ENCODE assay signal across 8 cellular contexts in genomic region chr3:39809181-39809994, GRCh38. TPM values are rescaled to one million over a fixed set of nuclear protein-coding genes. Genes with fewer than 3 reads are reported as not detected.
DNase-seq lines count a peak whose midpoint lies in the region; ATAC-seq, FAIRE-seq and TF ChIP-seq lines count a peak whose summit lies in the region.

Gene MYRIP, plus strand, starts transcription at chr3:39809609. Its CDS starts 91,208 bp downstream, at chr3:39900817.

- POLR2A ChIA-PET in A549 (lab: Yijun Ruan, JAX), result no interaction called here

- H3K4me3 ChIP-seq in A549 (peak within 1 kb of the TSS; percentile 49), parathyroid adenoma (ENCODE audit: low read depth, low read length) (peak within 1 kb of the TSS; percentile 57)

- H3K27ac ChIP-seq in A549, result 0 out of 6 replicates have a peak within 1 kb of the TSS, but pooled peaks of 1 of the 2 experiments have one; percentile 10
- peak within 1 kb of the TSS; percentile 0 for H3K27ac ChIP-seq in parathyroid adenoma

- H3K4me1 ChIP-seq in A549 (peaks cover 11% of the 10 kb centered on the region; the same call in 2 of the 3 replicates), parathyroid adenoma (no peaks in the 10 kb centered on the region)

- TF ChIP-seq POLR2A in A549 (IDR thresholded peaks at IDR 0.05; ENCODE audit: low read length), result no peak
- TF ChIP-seq POLR2A in GM12891 (IDR thresholded peaks at IDR 0.05; ENCODE audit: low read depth, low read length), result no peak

- no peak within 1 kb of the TSS for H3K27ac Mint-ChIP-seq in activated T-helper 1 cell treated with anti-CD3 and anti-CD28 coated beads, Interleukin-12 subunit alpha, Interleukin-12 subunit beta, Interleukin-2, Interleukin-4 antibody, amounts not matched to agents 30 ng/mL and 10 ng/mL and 1 ng/mL, durations not matched to agents 14 hours and 24 hours and 36 hours

- TF ChIP-seq RAD21 in A549 (conservative IDR thresholded peaks at IDR 0.05 in 1 of 2, IDR thresholded peaks at IDR 0.05 in 1 of 2), result no peak

- no peaks in the 10 kb centered on the region for H3K36me3 ChIP-seq in parathyroid adenoma (ENCODE audit: control insufficient read depth, insufficient read depth, low read length)

- CTCF ChIA-PET in A549 (lab: Yijun Ruan, JAX), result no interaction called here

- no peak for TF ChIP-seq CTCF in A549 (IDR thresholded peaks at IDR 0.05)
- TF ChIP-seq CTCF in parathyroid adenoma (IDR thresholded peaks at IDR 0.05), result no peak

- no peak for FAIRE-seq in A549 (lab: Jason Lieb, UNC)
- FAIRE-seq in GM12891 (lab: Jason Lieb, UNC), result no peak

- peak within 1 kb of the TSS; percentile 95 for H3K4me2 ChIP-seq in A549
- H3K4me2 ChIP-seq in parathyroid adenoma (ENCODE audit: low read length), result peak within 1 kb of the TSS; percentile 95

- intact Hi-C loops in activated T-helper 1 cell treated with anti-CD3 and anti-CD28 coated beads, Interleukin-12 subunit alpha, Interleukin-12 subunit beta, Interleukin-2, Interleukin-4 antibody, amounts not matched to agents 30 ng/mL and 10 ng/mL and 1 ng/mL, durations not matched to agents 14 hours and 24 hours and 36 hours (cut with micrococcal nuclease), result no loop called here
- intact Hi-C loops in left cardiac atrium (cut with DNase I), result loop anchor here in 1 of 2 donors (10.0 kb wide), 1 partner anchor 375 kb away; no protein-coding TSS in a partner anchor

- H3K9me3 Mint-ChIP-seq in activated T-helper 1 cell treated with anti-CD3 and anti-CD28 coated beads, Interleukin-12 subunit alpha, Interleukin-12 subunit beta, Interleukin-2, Interleukin-4 antibody, amounts not matched to agents 30 ng/mL and 10 ng/mL and 1 ng/mL, durations not matched to agents 14 hours and 24 hours and 36 hours, result no peaks in the 10 kb centered on the region

- peaks cover 58% of the 10 kb centered on the region for H3K27me3 Mint-ChIP-seq in activated T-helper 1 cell treated with anti-CD3 and anti-CD28 coated beads, Interleukin-12 subunit alpha, Interleukin-12 subunit beta, Interleukin-2, Interleukin-4 antibody, amounts not matched to agents 30 ng/mL and 10 ng/mL and 1 ng/mL, durations not matched to agents 14 hours and 24 hours and 36 hours (ENCODE audit: insufficient read depth)

- H3K27me3 ChIP-seq in parathyroid adenoma (ENCODE audit: control insufficient read depth, insufficient read depth, low read length), result no peaks in the 10 kb centered on the region

- H3K4me1 Mint-ChIP-seq in activated T-helper 1 cell treated with anti-CD3 and anti-CD28 coated beads, Interleukin-12 subunit alpha, Interleukin-12 subunit beta, Interleukin-2, Interleukin-4 antibody, amounts not matched to agents 30 ng/mL and 10 ng/mL and 1 ng/mL, durations not matched to agents 14 hours and 24 hours and 36 hours (ENCODE audit: low read depth), result peaks cover 5% of the 10 kb centered on the region

- peak within 1 kb of the TSS; percentile 44 for H3K9ac ChIP-seq in parathyroid adenoma

- H3K36me3 Mint-ChIP-seq in activated T-helper 1 cell treated with anti-CD3 and anti-CD28 coated beads, Interleukin-12 subunit alpha, Interleukin-12 subunit beta, Interleukin-2, Interleukin-4 antibody, amounts not matched to agents 30 ng/mL and 10 ng/mL and 1 ng/mL, durations not matched to agents 14 hours and 24 hours and 36 hours (ENCODE audit: low read depth), result no peaks in the 10 kb centered on the region

- no peaks in the 10 kb centered on the region for H3K79me2 ChIP-seq in parathyroid adenoma

- DNase-seq in A549 (ENCODE audit: low read depth in 1 of 2, low spot score in 1 of 2), result peak in 1 of 2 experiments; percentile 40
- DNase-seq in GM12891 (ENCODE audit: insufficient read length, low spot score), result peak; percentile 34
- peak; percentile 56 for DNase-seq in NCI-H2029 treated with DMSO at 0.1 percent for 48 hours (lab: John Stamatoyannopoulos, UW)
- no peak for DNase-seq in activated T-helper 1 cell treated with anti-CD3 and anti-CD28 coated beads, Interleukin-12 subunit alpha, Interleukin-12 subunit beta, Interleukin-2, Interleukin-4 antibody, amounts not matched to agents 30 ng/mL and 10 ng/mL and 1 ng/mL, durations not matched to agents 14 hours and 24 hours and 36 hours (ENCODE audit: low spot score)
- DNase-seq in left cardiac atrium, result peak; percentile 74
- no peak for DNase-seq in stimulated activated CD4-positive, alpha-beta T cell treated with anti-CD3 and anti-CD28 coated beads, Interleukin-4, amount 100 ng/mL, for 24 hours

- ATAC-seq in A549 (peak; percentile 76 to 82), HG02763 (IDR thresholded peaks at IDR 0.05; ENCODE audit: unreplicated experiment) (peak; percentile 77), left cardiac atrium (peak; percentile 94 to 95)

- 4% methylated on average over 18 of the region's 103 CpGs for WGBS in A549 (ENCODE audit: missing lambda C conversion rate)

- no peak for TF ChIP-seq EP300 in A549 (IDR thresholded peaks at IDR 0.05)

- no peaks in the 10 kb centered on the region for H3K9me3 ChIP-seq in A549
- no peaks in the 10 kb centered on the region for H3K9me3 ChIP-seq in parathyroid adenoma (ENCODE audit: control insufficient read depth, low read length)

- peak within 1 kb of the TSS; percentile 57 for H3K4me3 Mint-ChIP-seq in activated T-helper 1 cell treated with anti-CD3 and anti-CD28 coated beads, Interleukin-12 subunit alpha, Interleukin-12 subunit beta, Interleukin-2, Interleukin-4 antibody, amounts not matched to agents 30 ng/mL and 10 ng/mL and 1 ng/mL, durations not matched to agents 14 hours and 24 hours and 36 hours

- H2AFZ ChIP-seq in parathyroid adenoma, result peak within 1 kb of the TSS; percentile 87

TF ChIP-seq in A549, 52 proteins besides CTCF, POLR2A, EP300 and RAD21:
- TF ChIP-seq CBX8 (IDR thresholded peaks at IDR 0.05) (no peak), TP53 (CRISPR knock-in tag; IDR thresholded peaks at IDR 0.05) (no peak), GATA3 (IDR thresholded peaks at IDR 0.05; ENCODE audit: borderline replicate concordance) (no peak), JUNB (IDR thresholded peaks at IDR 0.05) (no peak), BCL3 (IDR thresholded peaks at IDR 0.05) (no peak), CHD4 (IDR thresholded peaks at IDR 0.05; ENCODE audit: borderline replicate concordance) (no peak), RNF2 (IDR thresholded peaks at IDR 0.05; ENCODE audit: borderline replicate concordance, low read depth) (0 out of 2 replicates have a peak, but pooled peaks have one; percentile 21)

TF ChIP-seq in GM12891, 5 proteins besides CTCF, POLR2A, EP300 and RAD21:
- TF ChIP-seq TAF1 (IDR thresholded peaks at IDR 0.05; ENCODE audit: low read depth, low read length) (no peak), SPI1 (IDR thresholded peaks at IDR 0.05; ENCODE audit: low read depth, low read length) (no peak), POLR2AphosphoS5 (IDR thresholded peaks at IDR 0.05; ENCODE audit: low read depth, low read length) (no peak)

RNA-seq across cellular contexts. Expression of gene MYRIP, which starts in this region (rescaled TPM):
- polyA plus RNA-seq in A549 (2011; rRNA removed) (0.03 TPM in 1 of 2 replicates, not detected in the other), A549 (2017; fragmentation: RNase III; extraction: RNeasy Plus Mini Kit Qiagen cat#74134 plus additional on column Dnase treatment) (0.04 TPM in 1 of 3 replicates, not detected in the others)
- polyA plus RNA-seq in A549 (2012; cell fraction: cytosol; rRNA removed), result not detected in 2 replicates
- 0.02 TPM in 1 of 2 replicates, not detected in the other for polyA plus RNA-seq in A549 (2012; cell fraction: nucleus; rRNA removed)
- not detected in 2 replicates for polyA minus RNA-seq in A549 (2011; rRNA and poly(A)+ RNA removed)
- polyA plus RNA-seq in GM12891 (2012; ENCODE audit: low read depth, missing spikeins), result not detected
- total RNA-seq in activated T-helper 1 cell treated with anti-CD3 and anti-CD28 coated beads, Interleukin-12 subunit alpha, Interleukin-12 subunit beta, Interleukin-2, Interleukin-4 antibody, amounts not matched to agents 30 ng/mL and 10 ng/mL and 1 ng/mL, durations not matched to agents 14 hours and 24 hours and 36 hours, result not detected in 2 replicates
- total RNA-seq in left cardiac atrium, result 1 to 10 TPM; 2.3 to 6.8 TPM

Comparison
In these comparisons a context has a peak if more than half of its experiments do, and no peak if none do; other contexts are left out.
1. Peak in ATAC-seq, H3K4me3 ChIP-seq and H3K4me2 ChIP-seq in A549; RNA of the gene not detected or under 1 TPM.
2. DNase-seq: peak in GM12891 (single experiment), NCI-H2029 treated with DMSO at 0.1 percent for 48 hours (single experiment) and left cardiac atrium (single experiment); none in activated T-helper 1 cell treated with anti-CD3 and anti-CD28 coated beads, Interleukin-12 subunit alpha, Interleukin-12 subunit beta, Interleukin-2, Interleukin-4 antibody, amounts not matched to agents 30 ng/mL and 10 ng/mL and 1 ng/mL, durations not matched to agents 14 hours and 24 hours and 36 hours (single experiment) and stimulated activated CD4-positive, alpha-beta T cell treated with anti-CD3 and anti-CD28 coated beads, Interleukin-4, amount 100 ng/mL, for 24 hours (single experiment).
3. Peak in every context shown above with its lines, with median percentiles within 50 percentile points of each other: ATAC-seq.